11 cellular contexts compared by ENCODE assay signal in genomic region chr12:76762556-76762955, GRCh38. TPM values are rescaled to one million over a fixed set of nuclear protein-coding genes. Genes with fewer than 3 reads are reported as not detected.
DNase-seq lines count a peak whose midpoint lies in the region; ATAC-seq and TF ChIP-seq lines count a peak whose summit lies in the region.
"Had no signal": no experiment of that assay in that cellular context is flagged by ENCODE, and none has a peak within 500 bp of the region (broad histone marks: within the 10 kb centered on the region; RNA-seq: fewer than 3 reads in every experiment).

No MANE protein-coding gene starts in this region.

- H3K9me3 ChIP-seq in heart left ventricle: peaks cover 0 to 3% (median 0%) of the 10 kb centered on the region in 12 donors
- no peaks in the 10 kb centered on the region for H3K9me3 ChIP-seq in upper lobe of right lung
- H3K9me3 ChIP-seq: tibial nerve had no signal

- peak overlapping the region in 6 of 12 donors; percentile 80 to 97 (median 88) for H3K4me3 ChIP-seq in heart left ventricle
- peak overlapping the region; percentile 79 for H3K4me3 ChIP-seq in upper lobe of right lung

- H3K36me3 Mint-ChIP-seq in activated CD8-positive, alpha-beta T cell treated with anti-CD3 and anti-CD28 coated beads, Interleukin-2, amount 10 ng/mL, durations not matched to agents 7 days and 5 days (ENCODE audit: low read depth): peaks cover 10% of the 10 kb centered on the region

- TF ChIP-seq CTCF in heart left ventricle (IDR thresholded peaks at IDR 0.05): no peak
- TF ChIP-seq CTCF in upper lobe of right lung (IDR thresholded peaks at IDR 0.05): no peak

- H3K4me1 ChIP-seq in heart left ventricle (peaks cover 0 to 37% (median 26%) of the 10 kb centered on the region in 12 donors), upper lobe of right lung (peaks cover 22% of the 10 kb centered on the region)

- H3K27me3 ChIP-seq in heart left ventricle (no peaks in the 10 kb centered on the region), upper lobe of right lung (no peaks in the 10 kb centered on the region)
- H3K27me3 ChIP-seq: tibial nerve had no signal

- no peaks in the 10 kb centered on the region for H3K9me3 Mint-ChIP-seq in activated CD8-positive, alpha-beta T cell treated with anti-CD3 and anti-CD28 coated beads, Interleukin-2, amount 10 ng/mL, durations not matched to agents 7 days and 5 days (ENCODE audit: insufficient read depth)

- H3K4me3 Mint-ChIP-seq in activated CD8-positive, alpha-beta T cell treated with anti-CD3 and anti-CD28 coated beads, Interleukin-2, amount 10 ng/mL, durations not matched to agents 7 days and 5 days: peak overlapping the region; percentile 99

- H3K4me1 Mint-ChIP-seq in activated CD8-positive, alpha-beta T cell treated with anti-CD3 and anti-CD28 coated beads, Interleukin-2, amount 10 ng/mL, durations not matched to agents 7 days and 5 days (ENCODE audit: low read depth): peaks cover 27% of the 10 kb centered on the region

- H3K36me3 ChIP-seq in heart left ventricle: no peaks in the 10 kb centered on the region
- no peaks in the 10 kb centered on the region for H3K36me3 ChIP-seq in upper lobe of right lung
- H3K36me3 ChIP-seq: tibial nerve had no signal

- intact Hi-C loops in heart left ventricle (cut with DNase I): no loop called here
- intact Hi-C loops in left ventricle myocardium superior (cut with micrococcal nuclease): no loop called here
- intact Hi-C loops in upper lobe of right lung (cut with DNase I): no loop called here

- ATAC-seq in heart left ventricle (no peak), left ventricle myocardium superior (no peak), upper lobe of right lung (no peak), HG02970 (IDR thresholded peaks at IDR 0.05; ENCODE audit: low FRiP score, unreplicated experiment) (no peak)
- ATAC-seq in activated CD8-positive, alpha-beta T cell treated with anti-CD3 and anti-CD28 coated beads, Interleukin-2, amount 10 ng/mL, durations not matched to agents 7 days and 5 days: no peak

- H3K27ac Mint-ChIP-seq in activated CD8-positive, alpha-beta T cell treated with anti-CD3 and anti-CD28 coated beads, Interleukin-2, amount 10 ng/mL, durations not matched to agents 7 days and 5 days: peak overlapping the region; percentile 85

- peaks cover 2% of the 10 kb centered on the region for H3K27me3 Mint-ChIP-seq in activated CD8-positive, alpha-beta T cell treated with anti-CD3 and anti-CD28 coated beads, Interleukin-2, amount 10 ng/mL, durations not matched to agents 7 days and 5 days (ENCODE audit: low read depth)

- CTCF ChIA-PET in activated CD8-positive, alpha-beta T cell treated with anti-CD3 and anti-CD28 coated beads, Interleukin-2, amount 10 ng/mL, durations not matched to agents 7 days and 5 days (lab: Charles Lee): interaction anchor here (1.6 to 2.4 kb wide), 2 partner anchors 28 to 248 kb away, joined by 3 to 11 read pairs; no protein-coding TSS in a partner anchor

- DNase-seq in heart left ventricle (no peak), left ventricle myocardium superior (no peak), iPS-NIHi7 (ENCODE audit: extremely low spot score) (peak; percentile 54), upper lobe of right lung (no peak), dedifferentiated amniotic fluid mesenchymal stem cell (ENCODE audit: extremely low spot score) (no peak)
- no peak for DNase-seq in activated CD8-positive, alpha-beta T cell treated with anti-CD3 and anti-CD28 coated beads, Interleukin-2, amount 10 ng/mL, durations not matched to agents 7 days and 5 days
- DNase-seq in activated CD4-positive, CD25-positive, alpha-beta regulatory T cell (lab: John Stamatoyannopoulos, UW): no peak
- DNase-seq: DMS153; stimulated activated CD4-positive, alpha-beta T cell treated with anti-CD3 and anti-CD28 coated beads, Interleukin-12 subunit alpha, Interleukin-12 subunit beta, amount 100 ng/mL, for 4 hours had no signal

- TF ChIP-seq POLR2A in heart left ventricle (IDR thresholded peaks at IDR 0.05): no peak

- POLR2A ChIA-PET in activated CD8-positive, alpha-beta T cell treated with anti-CD3 and anti-CD28 coated beads, Interleukin-2, amount 10 ng/mL, durations not matched to agents 7 days and 5 days (lab: Charles Lee): interaction anchor here (1.5 kb wide), 1 partner anchor 203 kb away, joined by 7 read pairs; the partner anchor contains the start of gene OSBPL8

- WGBS in heart left ventricle, 4 donors: 45 to 71% (median 60%) methylated on average over 8 of the region's 8 CpGs

- H3K27ac ChIP-seq in heart left ventricle (peak overlapping the region in 8 of 12 donors; percentile 92 to 98 (median 97)), upper lobe of right lung (no peak overlapping the region)

RNA-seq across cellular contexts. Expression of gene ZDHHC17, which starts 1.4 kb away (rescaled TPM):
- total RNA-seq in heart left ventricle (10 to 100 TPM; 12.6 to 29.6 (median 19.4) TPM), left ventricle myocardium superior (22.2 TPM), upper lobe of right lung (35.0 TPM)
- polyA plus RNA-seq in heart left ventricle: 1 to 10 TPM; 9.4 to 9.8 TPM
- total RNA-seq in activated CD8-positive, alpha-beta T cell treated with anti-CD3 and anti-CD28 coated beads, Interleukin-2, amount 10 ng/mL, durations not matched to agents 7 days and 5 days: 10 to 100 TPM; 26.6 to 28.1 TPM
